Comparison of ENCODE assay signal across 8 cellular contexts in the genomic region with DNA sequence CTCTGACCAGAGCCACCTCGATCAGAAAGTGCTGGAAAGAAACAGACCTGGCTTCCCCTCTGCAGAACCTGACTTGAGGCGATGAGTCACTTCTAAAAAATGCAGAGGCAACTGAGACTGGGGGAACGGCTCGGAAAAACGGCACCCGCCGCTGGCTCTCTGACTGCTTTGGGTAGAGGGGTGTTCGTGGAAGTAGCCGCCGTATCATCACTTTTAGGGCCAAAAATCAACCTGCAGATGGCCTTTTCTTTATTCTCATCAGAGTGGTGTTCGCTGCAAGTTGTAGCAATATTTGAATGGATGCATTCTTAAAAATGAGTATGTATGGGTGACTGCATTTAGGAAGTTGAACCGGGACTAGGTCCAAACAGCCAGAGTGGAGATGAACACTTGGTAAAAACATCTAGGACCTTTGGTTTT. TPM values are rescaled to one million over a fixed set of nuclear protein-coding genes. Genes with fewer than 3 reads are reported as not detected.
DNase-seq lines count a peak whose midpoint lies in the region; ATAC-seq and TF ChIP-seq lines count a peak whose summit lies in the region.

No MANE protein-coding gene starts in this region.

- peak overlapping the region; percentile 55 for H3K4me3 Mint-ChIP-seq in activated T-cell treated with anti-CD3 and anti-CD28 coated beads, Interleukin-2, amount 50 U/mL, for 4 hours
- peak overlapping the region; percentile 98 for H3K4me3 Mint-ChIP-seq in glutamatergic neuron (ENCODE audit: unreplicated experiment)

- ATAC-seq in IMR-90 (ENCODE audit: low read depth) (peak; percentile 64), GM18511 (IDR thresholded peaks at IDR 0.05; ENCODE audit: unreplicated experiment) (no peak)
- peak; percentile 28 to 46 for ATAC-seq in activated T-cell treated with anti-CD3 and anti-CD28 coated beads, Interleukin-2, amount 50 U/mL, for 4 hours

- no peak for TF ChIP-seq POLR2A in IMR-90 (IDR thresholded peaks at IDR 0.05; ENCODE audit: low read depth, low read length)

- POLR2A ChIA-PET in IMR-90 (lab: Charles Lee; ENCODE audit: unreplicated experiment) = interaction anchor here (0.5 to 0.6 kb wide), 2 partner anchors 19 to 53 kb away, joined by 3 read pairs; no protein-coding TSS in a partner anchor

- CTCF ChIA-PET in IMR-90 (lab: Yijun Ruan, JAX) = interaction anchor here (1.0 to 1.3 kb wide), 2 partner anchors 15 kb away, joined by 3 to 5 read pairs; no protein-coding TSS in a partner anchor

- dilution Hi-C loops in IMR-90 (cut with HindIII; ENCODE audit: low sequenced_read_pairs, unreplicated experiment) = no loop called here

- peak overlapping the region; percentile 94 for H3K27ac ChIP-seq in IMR-90 (ENCODE audit: insufficient read depth, low read length)
- H3K27ac ChIP-seq in neuronal stem cell (replicated peaks; ENCODE audit: low read length) = peak overlapping the region; percentile 63

- H2AK9ac ChIP-seq in IMR-90 (replicated peaks; ENCODE audit: low read depth, low read length, poor library complexity) = peak overlapping the region; percentile 55

- H2BK120ac ChIP-seq in IMR-90 (ENCODE audit: low read depth, low read length) (peak overlapping the region; percentile 91), neuronal stem cell (ENCODE audit: low read depth, low read length) (no peak overlapping the region)

- H3K27me3 Mint-ChIP-seq in activated T-cell treated with anti-CD3 and anti-CD28 coated beads, Interleukin-2, amount 50 U/mL, for 4 hours (ENCODE audit: low read depth) = peaks cover 56% of the 10 kb centered on the region
- H3K27me3 Mint-ChIP-seq in glutamatergic neuron (ENCODE audit: unreplicated experiment) = peaks cover 4% of the 10 kb centered on the region

- no peak overlapping the region; the same call in 1 of the 2 replicates for H4K5ac ChIP-seq in IMR-90 (ENCODE audit: low read depth, low read length)

- H2BK20ac ChIP-seq in IMR-90 (ENCODE audit: low read depth, low read length) = peak overlapping the region; percentile 78

- peaks cover 3% of the 10 kb centered on the region for H3K4me1 Mint-ChIP-seq in activated T-cell treated with anti-CD3 and anti-CD28 coated beads, Interleukin-2, amount 50 U/mL, for 4 hours (ENCODE audit: low read depth)
- H3K4me1 Mint-ChIP-seq in glutamatergic neuron (ENCODE audit: low read depth, unreplicated experiment) = peaks cover 2% of the 10 kb centered on the region

- H4K8ac ChIP-seq in IMR-90 (ENCODE audit: low read depth in 2 of 2, low read length in 2 of 2) = peak overlapping the region; percentile 2 to 82; a peak in 2 of 4 replicates
- H4K8ac ChIP-seq in neuronal stem cell (ENCODE audit: low read depth, low read length) = no peak overlapping the region

- peak overlapping the region; percentile 69 for H3K14ac ChIP-seq in IMR-90 (replicated peaks; ENCODE audit: low read depth, low read length)
- no peak overlapping the region for H3K14ac ChIP-seq in neuronal stem cell (ENCODE audit: low read length)

- H3K18ac ChIP-seq in IMR-90 (ENCODE audit: low read depth, low read length) = peak overlapping the region; percentile 73; the same call in 1 of the 2 replicates
- H3K18ac ChIP-seq in neuronal stem cell (ENCODE audit: low read length) = peak overlapping the region; percentile 80

- no peak for TF ChIP-seq RAD21 in IMR-90 (IDR thresholded peaks at IDR 0.05; ENCODE audit: low read length)

- no peaks in the 10 kb centered on the region for H3K36me3 Mint-ChIP-seq in activated T-cell treated with anti-CD3 and anti-CD28 coated beads, Interleukin-2, amount 50 U/mL, for 4 hours (ENCODE audit: insufficient read depth)
- H3K36me3 Mint-ChIP-seq in glutamatergic neuron (ENCODE audit: unreplicated experiment) = peaks cover 5% of the 10 kb centered on the region

- no peaks in the 10 kb centered on the region for H4K20me1 ChIP-seq in IMR-90 (ENCODE audit: insufficient read depth, low read length)

- H3K9me1 ChIP-seq in IMR-90 (ENCODE audit: insufficient read depth, low read length) = no peaks in the 10 kb centered on the region

- no peaks in the 10 kb centered on the region for H3K9me3 Mint-ChIP-seq in activated T-cell treated with anti-CD3 and anti-CD28 coated beads, Interleukin-2, amount 50 U/mL, for 4 hours
- H3K9me3 Mint-ChIP-seq in glutamatergic neuron (ENCODE audit: unreplicated experiment) = peaks cover 5% of the 10 kb centered on the region

- H3K9ac ChIP-seq in IMR-90 (ENCODE audit: low read depth, low read length) = peak overlapping the region; percentile 72
- H3K9ac ChIP-seq in neuronal stem cell (ENCODE audit: low read depth, low read length, poor library complexity) = peak overlapping the region; percentile 12

- H3K9me3 ChIP-seq in IMR-90 (ENCODE audit: control insufficient read depth, insufficient read depth, low read length) (no peaks in the 10 kb centered on the region), neuronal stem cell (replicated peaks in 1 of 2; ENCODE audit: control insufficient read depth in 2 of 2, insufficient read depth in 1 of 2, low read depth in 1 of 2, low read length in 2 of 2) (peaks cover 0 to 19% of the 10 kb centered on the region in 2 donors)

- TF ChIP-seq CTCF in IMR-90 (conservative IDR thresholded peaks at IDR 0.05; ENCODE audit: low read depth, low read length) = no peak
- TF ChIP-seq CTCF in glutamatergic neuron (IDR thresholded peaks at IDR 0.05; ENCODE audit: partially characterized antibody, unreplicated experiment) = no peak

- H3K36me3 ChIP-seq in IMR-90 (ENCODE audit: control insufficient read depth, insufficient read depth, low read length) (no peaks in the 10 kb centered on the region), neuronal stem cell (replicated peaks in 1 of 2; ENCODE audit: control insufficient read depth in 2 of 2, insufficient read depth in 2 of 2, low read length in 2 of 2) (peaks cover 0 to 11% of the 10 kb centered on the region in 2 donors)

- intact Hi-C loops in IMR-90 (cut with micrococcal nuclease) = loop anchor here (1.0 to 10.0 kb wide), 2 partner anchors 114 to 239 kb away; no protein-coding TSS in a partner anchor

- no peak overlapping the region for H2BK12ac ChIP-seq in neuronal stem cell (ENCODE audit: low read length)

- no peaks in the 10 kb centered on the region for H3K27me3 ChIP-seq in IMR-90 (ENCODE audit: control insufficient read depth, insufficient read depth, low read length)
- H3K27me3 ChIP-seq in neuronal stem cell (ENCODE audit: control insufficient read depth in 3 of 3, insufficient read depth in 3 of 3, low read depth in 1 of 3, low read length in 3 of 3) = peaks cover 0 to 16% (median 0%) of the 10 kb centered on the region in 3 experiments

- H3K4me2 ChIP-seq in IMR-90 (ENCODE audit: low read depth, low read length) (peak overlapping the region; percentile 86), neuronal stem cell (ENCODE audit: insufficient read depth, low read length, poor library complexity, severe bottlenecking) (peak overlapping the region; percentile 55)

- H2BK5ac ChIP-seq in IMR-90 (ENCODE audit: low read depth, low read length, poor library complexity, severe bottlenecking) (peak overlapping the region; percentile 86), neuronal stem cell (ENCODE audit: low read length) (peak overlapping the region; percentile 42)

- H3K27ac Mint-ChIP-seq in glutamatergic neuron (ENCODE audit: unreplicated experiment) = peak overlapping the region; percentile 97

- H3K4me3 ChIP-seq in IMR-90 (ENCODE audit: insufficient read depth, low read depth, low read length) (peak overlapping the region; percentile 53), neuronal stem cell (ENCODE audit: low read length in 2 of 2) (peak overlapping the region; percentile 59 to 72)

- DNase-seq in COLO829 (ENCODE audit: low spot score) = peak; percentile 65
- peak; percentile 79 for DNase-seq in IMR-90
- no peak for DNase-seq in activated T-cell treated with anti-CD3 and anti-CD28 coated beads, Interleukin-2, amount 50 U/mL, for 4 hours
- peak; percentile 22 for DNase-seq in glutamatergic neuron
- no peak for DNase-seq in neuronal stem cell (ENCODE audit: low spot score)
- no peak for DNase-seq in NOMO-1 treated with dmso at 0.1 percent for 144 hours (lab: John Stamatoyannopoulos, UW; ENCODE audit: unreplicated experiment)
- no peak for DNase-seq in NCI-H2196 treated with DMSO at 0.1 percent for 48 hours (lab: John Stamatoyannopoulos, UW; ENCODE audit: unreplicated experiment)

- peak overlapping the region; percentile 35 for H3K56ac ChIP-seq in IMR-90 (ENCODE audit: extremely low read depth, insufficient read depth, low read length)

- BruUV-seq in IMR-90 (replicated peaks; lab: Mats Ljungman, UMichigan) = no TSS peak

- H2AK5ac ChIP-seq in IMR-90 (ENCODE audit: low read depth, low read length) (peak overlapping the region; percentile 2; the same call in 1 of the 2 replicates), neuronal stem cell (ENCODE audit: low read depth, low read length) (no peak overlapping the region)

- in situ Hi-C loops in IMR-90 (cut with MboI; ENCODE audit: low sequenced_read_pairs) = no loop called here

- H2BK15ac ChIP-seq in IMR-90 (ENCODE audit: low read depth, low read length) (peak overlapping the region; percentile 10; the same call in 1 of the 3 replicates), neuronal stem cell (ENCODE audit: low read length) (no peak overlapping the region)

- H3K79me1 ChIP-seq in IMR-90 (ENCODE audit: low read depth in 1 of 2, low read length in 2 of 2) = peaks cover 8 to 40% of the 10 kb centered on the region in 2 experiments
- no peaks in the 10 kb centered on the region for H3K79me1 ChIP-seq in neuronal stem cell (ENCODE audit: low read depth, low read length)

- H3K4me1 ChIP-seq in IMR-90 (ENCODE audit: control insufficient read depth, insufficient read depth, low read length) (peaks cover 6% of the 10 kb centered on the region; the same call in 1 of the 2 replicates), neuronal stem cell (ENCODE audit: control insufficient read depth in 2 of 2, insufficient read depth in 1 of 2, low read depth in 1 of 2, low read length in 2 of 2) (peaks cover 2 to 4% of the 10 kb centered on the region in 2 donors)

- H4K91ac ChIP-seq in IMR-90 (ENCODE audit: insufficient read depth, low read depth, low read length) (peak overlapping the region; percentile 36; the same call in 1 of the 2 replicates), neuronal stem cell (ENCODE audit: low read depth, low read length, poor library complexity) (no peak overlapping the region)

- WGBS in IMR-90 (ENCODE audit: extremely low coverage in 2 of 2, insufficient read length in 1 of 2), 2 experiments = 0% methylated on average over 6 of the region's 12 CpGs; no CpG with 5 or more reads in 1 of the 2 experiments
- no CpG with 5 or more reads among the region's 12 CpGs for WGBS in neuronal stem cell (ENCODE audit: extremely low coverage in 2 of 2, insufficient read length in 2 of 2, insufficient replicate concordance in 1 of 2), 2 donors

- peak overlapping the region; percentile 19; the same call in 1 of the 2 replicates for H3K23ac ChIP-seq in IMR-90 (ENCODE audit: low read depth, low read length)
- H3K23ac ChIP-seq in neuronal stem cell (ENCODE audit: low read depth, low read length, poor library complexity) = no peak overlapping the region

- H3K4ac ChIP-seq in IMR-90 (ENCODE audit: low read depth, low read length) (peak overlapping the region; percentile 66), neuronal stem cell (ENCODE audit: low read length) (no peak overlapping the region)

- H2AFZ ChIP-seq in IMR-90 (replicated peaks; ENCODE audit: low read length, poor library complexity) (peak overlapping the region; percentile 87), neuronal stem cell (ENCODE audit: low read length) (peak overlapping the region; percentile 97)

RNA-seq across cellular contexts. Expression of gene CAP2, which starts 0.8 kb away (rescaled TPM):
- total RNA-seq in IMR-90 (2012; rRNA removed) = 14.5 and 16.1 TPM in 2 replicates
- polyA plus RNA-seq in IMR-90 (2012; rRNA removed) = 27.5 and 31.3 TPM in 2 replicates
- 13.4 TPM in 2 replicates for polyA plus RNA-seq in IMR-90 (2012; cell fraction: cytosol; rRNA removed)
- polyA plus RNA-seq in IMR-90 (2012; cell fraction: nucleus; rRNA removed; ENCODE audit: low replicate concordance) = 8.4 and 28.5 TPM in 2 replicates
- total RNA-seq in activated T-cell treated with anti-CD3 and anti-CD28 coated beads, Interleukin-2, amount 50 U/mL, for 4 hours = not detected
- total RNA-seq in glutamatergic neuron (ENCODE audit: unreplicated experiment) = 24.4 TPM
- 41.0 TPM for polyA plus RNA-seq in neuronal stem cell (2013, experiment 1 of 2)
- 42.6 TPM for polyA plus RNA-seq in neuronal stem cell (2013, experiment 2 of 2)

Comparison
In these comparisons a context has a peak if more than half of its experiments do, and no peak if none do; other contexts are left out.
1. DNase-seq: peak in COLO829 (single experiment), IMR-90 (single experiment) and glutamatergic neuron (single experiment); none in activated T-cell treated with anti-CD3 and anti-CD28 coated beads, Interleukin-2, amount 50 U/mL, for 4 hours (single experiment), neuronal stem cell (single experiment), NOMO-1 treated with dmso at 0.1 percent for 144 hours (single experiment) and NCI-H2196 treated with DMSO at 0.1 percent for 48 hours (single experiment).
2. RNA of gene CAP2, which starts 0.8 kb away (total RNA-seq): 24.4 TPM in glutamatergic neuron (single experiment) and 14.5 to 16.1 TPM in IMR-90; not detected in activated T-cell treated with anti-CD3 and anti-CD28 coated beads, Interleukin-2, amount 50 U/mL, for 4 hours; every median in the first group is over 10 times any median in the second.